ENCODE assay signal across 8 cellular contexts in the genomic region with DNA sequence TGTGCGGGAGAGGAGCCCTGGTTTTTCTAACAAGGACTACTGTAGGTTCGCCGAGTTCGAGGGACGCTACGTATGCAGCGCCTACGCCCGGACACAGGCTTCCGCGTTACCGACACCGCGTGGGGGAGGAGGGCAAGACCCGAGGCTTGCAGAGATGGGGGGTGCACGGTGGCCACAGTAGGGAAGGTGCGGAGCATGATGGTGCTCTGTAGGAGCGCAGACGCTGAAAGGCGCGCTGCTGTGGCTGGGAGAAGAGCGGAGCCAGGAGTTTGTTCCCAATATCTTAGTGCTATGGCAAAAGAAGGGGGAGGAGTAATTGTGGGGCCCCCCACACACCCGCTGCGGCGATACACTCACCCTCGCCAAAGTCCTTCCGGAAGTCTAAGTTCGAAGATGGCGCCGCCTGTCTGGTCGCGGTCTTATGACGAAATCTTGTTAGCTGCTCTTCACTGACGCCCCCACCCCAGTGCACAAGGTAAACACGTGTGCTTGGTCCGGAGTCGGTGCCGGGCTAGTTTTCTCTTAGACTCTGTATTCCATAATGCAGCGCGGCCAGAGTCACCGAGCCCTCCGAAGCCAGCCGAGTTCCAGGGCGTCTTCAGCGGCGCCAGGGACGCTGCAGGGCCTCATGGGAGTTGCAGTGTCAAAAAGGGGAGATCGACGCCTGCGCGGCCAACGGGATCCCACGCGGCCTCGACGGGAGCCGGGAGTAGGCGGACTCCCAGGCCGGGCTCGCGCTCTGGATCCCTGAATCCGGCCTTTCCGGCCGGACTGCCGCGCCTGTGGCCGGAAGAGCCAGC. TPM values are rescaled to one million over a fixed set of nuclear protein-coding genes. Genes with fewer than 3 reads are reported as not detected.
DNase-seq lines count a peak whose midpoint lies in the region; ATAC-seq lines count a peak whose summit lies in the region.

A gene with protein sequence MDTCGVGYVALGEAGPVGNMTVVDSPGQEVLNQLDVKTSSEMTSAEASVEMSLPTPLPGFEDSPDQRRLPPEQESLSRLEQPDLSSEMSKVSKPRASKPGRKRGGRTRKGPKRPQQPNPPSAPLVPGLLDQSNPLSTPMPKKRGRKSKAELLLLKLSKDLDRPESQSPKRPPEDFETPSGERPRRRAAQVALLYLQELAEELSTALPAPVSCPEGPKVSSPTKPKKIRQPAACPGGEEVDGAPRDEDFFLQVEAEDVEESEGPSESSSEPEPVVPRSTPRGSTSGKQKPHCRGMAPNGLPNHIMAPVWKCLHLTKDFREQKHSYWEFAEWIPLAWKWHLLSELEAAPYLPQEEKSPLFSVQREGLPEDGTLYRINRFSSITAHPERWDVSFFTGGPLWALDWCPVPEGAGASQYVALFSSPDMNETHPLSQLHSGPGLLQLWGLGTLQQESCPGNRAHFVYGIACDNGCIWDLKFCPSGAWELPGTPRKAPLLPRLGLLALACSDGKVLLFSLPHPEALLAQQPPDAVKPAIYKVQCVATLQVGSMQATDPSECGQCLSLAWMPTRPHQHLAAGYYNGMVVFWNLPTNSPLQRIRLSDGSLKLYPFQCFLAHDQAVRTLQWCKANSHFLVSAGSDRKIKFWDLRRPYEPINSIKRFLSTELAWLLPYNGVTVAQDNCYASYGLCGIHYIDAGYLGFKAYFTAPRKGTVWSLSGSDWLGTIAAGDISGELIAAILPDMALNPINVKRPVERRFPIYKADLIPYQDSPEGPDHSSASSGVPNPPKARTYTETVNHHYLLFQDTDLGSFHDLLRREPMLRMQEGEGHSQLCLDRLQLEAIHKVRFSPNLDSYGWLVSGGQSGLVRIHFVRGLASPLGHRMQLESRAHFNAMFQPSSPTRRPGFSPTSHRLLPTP (minus strand): TSS at position 383 of the 800 bp plus-strand sequence. CDS start 13,210 bp downstream, outside the sequence.

- H3K4me1 Mint-ChIP-seq in CD8-positive, alpha-beta memory T cell: peaks cover 44 to 64% (median 58%) of the 10 kb centered on the region in 3 donors

- H3K4me1 ChIP-seq in CD8-positive, alpha-beta memory T cell (ENCODE audit: insufficient read depth, low read length): peaks cover 32% of the 10 kb centered on the region

- POLR2A ChIA-PET in CD8-positive, alpha-beta memory T cell (lab: Charles Lee): interaction anchor here (0.6 to 1.7 kb wide), 5 partner anchors 13 to 1256 kb away, joined by 4 to 12 read pairs (median 8); a partner anchor contains a TSS

- no peaks in the 10 kb centered on the region for H3K9me3 ChIP-seq in CD8-positive, alpha-beta memory T cell (ENCODE audit: low read length)

- ATAC-seq in GM19468 (IDR thresholded peaks at IDR 0.05; ENCODE audit: extremely low read depth, unreplicated experiment): peak; percentile 60

- CTCF ChIA-PET in CD8-positive, alpha-beta memory T cell (lab: Charles Lee): interaction anchor here (0.8 to 1.0 kb wide), 3 partner anchors 13 to 15 kb away, joined by 3 to 4 read pairs (median 3); a partner anchor contains a TSS

- H3K4me3 Mint-ChIP-seq in CD8-positive, alpha-beta memory T cell: peak within 1 kb of the TSS; percentile 93 to 100 (median 99)

- H3K27me3 Mint-ChIP-seq in CD8-positive, alpha-beta memory T cell: peaks cover 0 to 1% of the 10 kb centered on the region in 2 donors

- H3K27ac ChIP-seq in CD8-positive, alpha-beta memory T cell (ENCODE audit: low read depth, low read length): peak within 1 kb of the TSS; percentile 90

- H3K27ac Mint-ChIP-seq in CD8-positive, alpha-beta memory T cell: peak within 1 kb of the TSS; percentile 98 to 100 (median 99)

- no peaks in the 10 kb centered on the region for H3K36me3 ChIP-seq in CD8-positive, alpha-beta memory T cell (ENCODE audit: insufficient read depth, low read length)

- peaks cover 0 to 23% (median 0%) of the 10 kb centered on the region in 3 donors for H3K36me3 Mint-ChIP-seq in CD8-positive, alpha-beta memory T cell

- peak within 1 kb of the TSS; percentile 92 for H3K4me3 ChIP-seq in CD8-positive, alpha-beta memory T cell (ENCODE audit: low read length)

- H3K27me3 ChIP-seq in CD8-positive, alpha-beta memory T cell (ENCODE audit: insufficient read depth, low read length, poor library complexity, severe bottlenecking): no peaks in the 10 kb centered on the region

- DNase-seq in CD8-positive, alpha-beta memory T cell: peak; percentile 86 to 96 (median 93)
- DNase-seq in HS-5 (ENCODE audit: low read depth) (peak; percentile 95), lung microvascular endothelial cell (ENCODE audit: low read depth in 2 of 2) (peak; percentile 97)
- DNase-seq in NK-92 treated with Interleukin-12 subunit alpha and Interleukin-12 subunit beta, amount 100 ng/mL, for 24 hours (lab: John Stamatoyannopoulos, UW): peak; percentile 84
- DNase-seq in activated CD8-positive, alpha-beta memory T cell treated with anti-CD3 and anti-CD28 coated beads for 24 hours: peak; percentile 96
- peak; percentile 86 for DNase-seq in effector CD8-positive, alpha-beta T cell (lab: John Stamatoyannopoulos, UW)
- DNase-seq in stimulated activated CD4-positive, alpha-beta T cell treated with anti-CD3 and anti-CD28 coated beads, TNF-alpha, amount 100 ng/mL, for 48 hours (ENCODE audit: low read depth in 3 of 3): peak; percentile 82 to 90 (median 87)

- no peaks in the 10 kb centered on the region for H3K9me3 Mint-ChIP-seq in CD8-positive, alpha-beta memory T cell

RNA-seq across cellular contexts. Expression of the gene that starts here (rescaled TPM):
- 10 to 100 TPM; 76.7 to 81.7 TPM for total RNA-seq in CD8-positive, alpha-beta memory T cell
- 43.5 TPM for polyA plus RNA-seq in CD8-positive, alpha-beta memory T cell
- total RNA-seq in lung microvascular endothelial cell: 18.7 and 20.4 TPM in 2 replicates

Comparison
In these comparisons a context has a peak if more than half of its experiments do, and no peak if none do; other contexts are left out.
1. Peak in every context shown above with its lines: DNase-seq, ATAC-seq, H3K4me3 ChIP-seq and H3K27ac ChIP-seq.